ENCODE assay signal across 21 cellular contexts in the genomic region with DNA sequence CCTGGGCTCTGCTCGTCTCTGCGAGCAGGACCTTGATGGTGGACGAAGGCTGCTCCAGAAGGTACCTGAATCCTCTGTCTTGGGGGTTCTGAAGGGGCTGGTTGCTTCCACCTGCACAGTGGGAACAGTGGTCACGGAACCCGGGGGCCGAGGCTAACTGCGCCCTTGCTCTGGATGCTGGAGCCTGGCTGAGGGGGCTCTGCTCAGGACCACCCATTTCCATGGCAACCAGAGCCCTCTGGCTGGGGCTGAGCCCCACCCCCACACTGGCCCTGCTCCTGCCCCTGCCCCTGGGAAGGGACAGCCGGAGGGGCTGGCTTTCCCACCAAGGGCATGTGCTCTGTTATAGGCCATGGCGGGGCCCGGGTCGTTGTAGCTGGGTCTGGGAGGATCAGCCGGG.
"Had no signal": no experiment of that assay in that cellular context is flagged by ENCODE, and none has a peak within 500 bp of the region (broad histone marks: within the 10 kb centered on the region; RNA-seq: fewer than 3 reads in every experiment).

No MANE protein-coding gene starts in this region.

- H3K36me3 ChIP-seq: brain microvascular endothelial cell, colonic mucosa, heart left ventricle had no signal

- H3K27ac ChIP-seq: brain microvascular endothelial cell, colonic mucosa, heart left ventricle had no signal

- H3K4me1 ChIP-seq: colonic mucosa, heart left ventricle had no signal

- ATAC-seq: activated CD4-positive, alpha-beta T cell treated with anti-CD3 and anti-CD28 coated beads for 36 hours; activated CD8-positive, alpha-beta memory T cell treated with anti-CD3 and anti-CD28 coated beads, Interleukin-2, amount 10 ng/mL, durations not matched to agents 7 days and 5 days; activated CD8-positive, alpha-beta T cell treated with anti-CD3 and anti-CD28 coated beads, Interleukin-2, amount 10 ng/mL, durations not matched to agents 7 days and 5 days; T-cell had no signal

- H3K9me3 ChIP-seq: colonic mucosa had no signal

- H3K27me3 ChIP-seq: brain microvascular endothelial cell, colonic mucosa had no signal

- DNase-seq: activated CD4-positive, alpha-beta memory T cell treated with anti-CD3 and anti-CD28 coated beads for 36 hours; activated CD4-positive, alpha-beta T cell treated with anti-CD3 and anti-CD28 coated beads for 36 hours; activated CD4-positive, alpha-beta T cell treated with anti-CD3 and anti-CD28 coated beads, Interleukin-2, amount 10 ng/mL, durations not matched to agents 24 days and 14 days; activated CD4-positive, CD25-positive, alpha-beta regulatory T cell; activated CD4-positive, CD25-positive, alpha-beta regulatory T cell treated with anti-CD3 and anti-CD28 coated beads, Interleukin-2, amount 50 U/mL, for 72 hours; activated CD8-positive, alpha-beta memory T cell treated with anti-CD3 and anti-CD28 coated beads, Interleukin-2, amount 10 ng/mL, durations not matched to agents 7 days and 5 days; activated CD8-positive, alpha-beta memory T cell treated with anti-CD3 and anti-CD28 coated beads, Interleukin-2, amount 50 U/mL, for 4 hours; activated CD8-positive, alpha-beta T cell treated with anti-CD3 and anti-CD28 coated beads, Interleukin-2, amount 10 ng/mL, durations not matched to agents 7 days and 5 days; activated gamma-delta T cell treated with Interleukin-2 at 50 U/mL for 16 hours; activated naive CD4-positive, alpha-beta T cell treated with anti-CD3 and anti-CD28 coated beads, Interleukin-2, amount 50 U/mL, for 16 hours; activated naive CD4-positive, alpha-beta T cell treated with Interleukin-2 at 50 U/mL for 16 hours; activated T-cell treated with anti-CD3 and anti-CD28 coated beads, Interleukin-2, amount 50 U/mL, for 1 hour; activated T-cell treated with anti-CD3 and anti-CD28 coated beads, Interleukin-2, amount 50 U/mL, for 48 hours; central memory CD4-positive, alpha-beta T cell; cerebellar nuclear complex; effector CD8-positive, alpha-beta T cell; heart left ventricle; T-cell; T-helper 9 cell had no signal

- H3K4me3 ChIP-seq: colonic mucosa, heart left ventricle had no signal
